Comparison of ENCODE assay signal across 1 cellular context in genomic region chr9:128372188-128372641, GRCh38.
TF ChIP-seq lines count a peak whose summit lies in the region.

No MANE protein-coding gene starts in this region.

TF ChIP-seq in H1, 55 proteins besides CTCF, POLR2A, EP300 and RAD21:
- TF ChIP-seq SP2 (IDR thresholded peaks at IDR 0.05; ENCODE audit: low read length) (no peak), PHF8 (conservative IDR thresholded peaks at IDR 0.05; ENCODE audit: low read depth, low read length) (no peak), GABPA (IDR thresholded peaks at IDR 0.05; ENCODE audit: borderline replicate concordance, insufficient read depth, low read length) (no peak), CHD1 (IDR thresholded peaks at IDR 0.05; ENCODE audit: low read depth, low read length) (no peak), HDAC2 (IDR thresholded peaks at IDR 0.05; ENCODE audit: borderline replicate concordance in 1 of 2, low read depth in 2 of 2, low read length in 2 of 2) (no peak), NANOG (IDR thresholded peaks at IDR 0.05; ENCODE audit: insufficient read depth, low read depth, low read length, poor library complexity, severe bottlenecking) (no peak), POU5F1 (IDR thresholded peaks at IDR 0.05; ENCODE audit: low read depth, low read length) (no peak), SIX5 (IDR thresholded peaks at IDR 0.05; ENCODE audit: low read depth, low read length) (no peak), FOSL1 (IDR thresholded peaks at IDR 0.05; ENCODE audit: insufficient read depth, low read depth, low read length) (no peak), RBBP5 (IDR thresholded peaks at IDR 0.05; ENCODE audit: borderline replicate concordance, low read depth, low read length) (no peak), SRF (IDR thresholded peaks at IDR 0.05; ENCODE audit: low read depth, low read length) (no peak), EGR1 (IDR thresholded peaks at IDR 0.05; ENCODE audit: borderline replicate concordance, low read depth, low read length) (no peak), SUZ12 (IDR thresholded peaks at IDR 0.05; ENCODE audit: low read length) (no peak), JUN (IDR thresholded peaks at IDR 0.05; ENCODE audit: low read depth, low read length) (no peak), TEAD4 (IDR thresholded peaks at IDR 0.05; ENCODE audit: low read depth, low read length) (no peak), ZNF274 (IDR thresholded peaks at IDR 0.05; ENCODE audit: borderline replicate concordance, extremely low read depth, low read length) (no peak), TBP (IDR thresholded peaks at IDR 0.05; ENCODE audit: low read depth, low read length) (no peak)
